In genomic region chr4:168852933-168853713, GRCh38 we compare ENCODE assay signal across 9 cellular contexts.
A peak's percentile ranks its signal among the peaks of the same experiment; 100 is the strongest.
DNase-seq lines count a peak whose midpoint lies in the region; ATAC-seq, FAIRE-seq and TF ChIP-seq lines count a peak whose summit lies in the region.
"Had no signal": no experiment of that assay in that cellular context is flagged by ENCODE, and none has a peak within 500 bp of the region (broad histone marks: within the 10 kb centered on the region; RNA-seq: fewer than 3 reads in every experiment).

No MANE protein-coding gene starts in this region.

- H3K4me3 Mint-ChIP-seq in CD4-positive, alpha-beta memory T cell, result no peak overlapping the region
- H3K4me3 Mint-ChIP-seq: CD8-positive, alpha-beta T cell had no signal

- peaks cover 0 to 8% (median 0%) of the 10 kb centered on the region in 11 experiments; a peak in 1 of 22 replicates for H3K9me3 ChIP-seq in BLaER1 treated with 17β-estradiol and CSF1 and Interleukin-3, amounts not matched to agents 10 nM and 100 nM (replicated peaks in 1 of 11)
- H3K9me3 ChIP-seq in esophagus squamous epithelium (no peaks in the 10 kb centered on the region), pancreas (no peaks in the 10 kb centered on the region)
- no peaks in the 10 kb centered on the region for H3K9me3 ChIP-seq in CD4-positive, alpha-beta memory T cell (ENCODE audit: control insufficient read depth in 1 of 2, low read length in 2 of 2)

- no peak for FAIRE-seq in pancreas (lab: Jason Lieb, UNC)

- no peaks in the 10 kb centered on the region; a peak in 1 of 22 replicates for H4K20me1 ChIP-seq in BLaER1 treated with 17β-estradiol and CSF1 and Interleukin-3, amounts not matched to agents 10 nM and 100 nM

- H3K27me3 ChIP-seq in BLaER1 treated with 17β-estradiol and CSF1 and Interleukin-3, amounts not matched to agents 10 nM and 100 nM, result no peaks in the 10 kb centered on the region
- H3K27me3 ChIP-seq in esophagus squamous epithelium (no peaks in the 10 kb centered on the region), pancreas (no peaks in the 10 kb centered on the region)
- no peaks in the 10 kb centered on the region for H3K27me3 ChIP-seq in CD4-positive, alpha-beta memory T cell (ENCODE audit: insufficient read depth, low read length)

- peaks cover 0 to 9% (median 8%) of the 10 kb centered on the region in 4 donors for H3K4me1 Mint-ChIP-seq in CD4-positive, alpha-beta memory T cell

- H3K9ac ChIP-seq in BLaER1 treated with 17β-estradiol and CSF1 and Interleukin-3, amounts not matched to agents 10 nM and 100 nM, result no peak overlapping the region

- POLR2A ChIA-PET in CD4-positive, alpha-beta memory T cell (lab: Charles Lee; ENCODE audit: partially characterized antibody), result no interaction called here

- peaks cover 22 to 39% (median 27%) of the 10 kb centered on the region in 10 experiments for H3K4me1 ChIP-seq in BLaER1 treated with 17β-estradiol and CSF1 and Interleukin-3, amounts not matched to agents 10 nM and 100 nM
- H3K4me1 ChIP-seq in esophagus squamous epithelium (peaks cover 0 to 79% (median 24%) of the 10 kb centered on the region in 3 donors), pancreas (peaks cover 0 to 3% (median 0%) of the 10 kb centered on the region in 3 donors)
- no peaks in the 10 kb centered on the region for H3K4me1 ChIP-seq in CD4-positive, alpha-beta memory T cell (ENCODE audit: insufficient read depth, low read length)

- H3K4me3 ChIP-seq in BLaER1 treated with 17β-estradiol and CSF1 and Interleukin-3, amounts not matched to agents 10 nM and 100 nM, result no peak overlapping the region
- no peak overlapping the region for H3K4me3 ChIP-seq in esophagus squamous epithelium
- no peak overlapping the region for H3K4me3 ChIP-seq in CD4-positive, alpha-beta memory T cell (ENCODE audit: low read length in 2 of 2)
- no peak overlapping the region for H3K4me3 ChIP-seq in pancreas

- ATAC-seq in GM19438 (IDR thresholded peaks at IDR 0.05; ENCODE audit: low read depth, unreplicated experiment) (peak; percentile 70), HG03103 (IDR thresholded peaks at IDR 0.05; ENCODE audit: low read depth, unreplicated experiment) (peak; percentile 45), pancreas (no peak)
- ATAC-seq: CD8-positive, alpha-beta T cell had no signal

- 64 to 71% methylated on average over 6 of the region's 6 CpGs for WGBS in esophagus squamous epithelium, 2 donors
- 77 to 82% methylated on average over 6 of the region's 6 CpGs for WGBS in pancreas, 2 donors

- H3K9me3 Mint-ChIP-seq in CD4-positive, alpha-beta memory T cell, result peaks cover 0 to 3% (median 0%) of the 10 kb centered on the region in 8 donors
- H3K9me3 Mint-ChIP-seq: CD8-positive, alpha-beta T cell had no signal

- H3K36me3 ChIP-seq in BLaER1 treated with 17β-estradiol and CSF1 and Interleukin-3, amounts not matched to agents 10 nM and 100 nM, result peaks cover 0 to 5% (median 0%) of the 10 kb centered on the region in 11 experiments; a peak in 1 of 22 replicates
- H3K36me3 ChIP-seq in esophagus squamous epithelium, result peaks cover 0 to 28% (median 0%) of the 10 kb centered on the region in 3 donors
- no peaks in the 10 kb centered on the region for H3K36me3 ChIP-seq in CD4-positive, alpha-beta memory T cell (ENCODE audit: insufficient read depth, low read length)
- no peaks in the 10 kb centered on the region for H3K36me3 ChIP-seq in pancreas

- intact Hi-C loops in esophagus squamous epithelium (cut with DNase I), result no loop called here
- intact Hi-C loops in CD4-positive, alpha-beta memory T cell (cut with micrococcal nuclease), result no loop called here
- intact Hi-C loops in pancreas (cut with DNase I), result no loop called here

- no peak for TF ChIP-seq POLR2A in esophagus squamous epithelium (IDR thresholded peaks at IDR 0.05)

- H3K4me2 ChIP-seq in BLaER1 treated with 17β-estradiol and CSF1 and Interleukin-3, amounts not matched to agents 10 nM and 100 nM, result peak overlapping the region; percentile 35 to 75 (median 58); a peak in 21 of 22 replicates

- H3K27ac Mint-ChIP-seq in CD4-positive, alpha-beta memory T cell, result no peak overlapping the region
- H3K27ac Mint-ChIP-seq: CD8-positive, alpha-beta T cell had no signal

- H3K36me3 Mint-ChIP-seq in CD4-positive, alpha-beta memory T cell, result no peaks in the 10 kb centered on the region
- H3K36me3 Mint-ChIP-seq: CD8-positive, alpha-beta T cell had no signal

- H3K27ac ChIP-seq in BLaER1 treated with 17β-estradiol and CSF1 and Interleukin-3, amounts not matched to agents 10 nM and 100 nM, result peak overlapping the region in 3 of 11 experiments; percentile 14 to 18 (median 15); a peak in 2 of 22 replicates
- H3K27ac ChIP-seq in esophagus squamous epithelium (peak overlapping the region in 3 of 4 donors; percentile 71 to 78 (median 76)), pancreas (no peak overlapping the region)
- H3K27ac ChIP-seq in CD4-positive, alpha-beta memory T cell (ENCODE audit: low read depth, low read length), result no peak overlapping the region

- CTCF ChIA-PET in CD4-positive, alpha-beta memory T cell (lab: Charles Lee; ENCODE audit: partially characterized antibody), result interaction anchor here (1.1 kb wide), 1 partner anchor 11 kb away, joined by 3 read pairs; no protein-coding TSS in a partner anchor

- DNase-seq in esophagus squamous epithelium (lab: John Stamatoyannopoulos, UW) (no peak), retina (no peak), pancreas (no peak), NCI-H774 (lab: John Stamatoyannopoulos, UW) (no peak)
- DNase-seq in CD4-positive, alpha-beta memory T cell, result no peak
- DNase-seq: CD8-positive, alpha-beta T cell had no signal

- TF ChIP-seq CTCF in esophagus squamous epithelium (IDR thresholded peaks at IDR 0.05) (no peak), pancreas (IDR thresholded peaks at IDR 0.05) (no peak)

- H3K27me3 Mint-ChIP-seq in CD4-positive, alpha-beta memory T cell, result peaks cover 0 to 9% of the 10 kb centered on the region in 2 donors

Comparison
In these comparisons a context has a peak if more than half of its experiments do, and no peak if none do; other contexts are left out.
1. H3K27ac ChIP-seq: peak in esophagus squamous epithelium (3 of 4); none in CD4-positive, alpha-beta memory T cell (single experiment) and pancreas (0 of 4).
2. ATAC-seq: peak in GM19438 (single experiment) and HG03103 (single experiment); none in pancreas (0 of 4).